In the genomic region with DNA sequence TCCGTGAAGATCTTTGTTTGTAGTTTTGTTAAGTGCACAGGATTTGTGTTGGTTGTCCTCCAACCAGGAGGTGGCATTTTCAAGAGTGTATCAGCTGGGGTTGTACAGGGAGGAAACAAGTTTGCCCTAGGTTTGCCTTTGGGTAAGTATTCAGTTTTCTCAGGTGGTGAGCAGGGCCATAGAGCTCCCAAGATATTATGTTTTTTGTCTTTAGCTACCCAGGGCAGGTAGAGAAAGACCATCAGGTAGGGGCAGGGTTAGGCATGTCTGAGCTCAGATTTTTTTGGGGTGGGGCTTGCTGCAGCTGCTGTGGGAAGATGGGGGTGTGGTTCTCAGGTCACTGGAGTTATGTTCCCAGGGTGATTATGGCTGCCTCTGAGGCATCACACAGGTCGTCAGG, we compare ENCODE assay signal across 9 cellular contexts.
"Had no signal": no experiment of that assay in that cellular context is flagged by ENCODE, and none has a peak within 500 bp of the region (broad histone marks: within the 10 kb centered on the region; RNA-seq: fewer than 3 reads in every experiment).

No MANE protein-coding gene starts in this region.

- H3K4me3 ChIP-seq: GM23248, GM23338, HAP-1 had no signal

- DNase-seq: GM23248, GOT3, H7, H9, HCEC 1CT, HFFc6 had no signal

- ATAC-seq: GM23338, HCT116 had no signal

- H3K4me1 Mint-ChIP-seq: GM23338, H9 had no signal

- H3K27ac Mint-ChIP-seq: GM23338, H9, HFFc6 had no signal

- H3K4me1 ChIP-seq: HAP-1 had no signal

- H3K36me3 ChIP-seq: HAP-1 had no signal

- H3K27ac ChIP-seq: GM23248 had no signal

- H3K9me3 ChIP-seq: HAP-1 had no signal

- H3K4me3 Mint-ChIP-seq: GM23338, H9, HFFc6 had no signal
